13 cellular contexts compared by ENCODE assay signal in genomic region chr1:101451888-101452287, GRCh38.
DNase-seq lines count a peak whose midpoint lies in the region; ATAC-seq, FAIRE-seq and TF ChIP-seq lines count a peak whose summit lies in the region.
"Had no signal": no experiment of that assay in that cellular context is flagged by ENCODE, and none has a peak within 500 bp of the region (broad histone marks: within the 10 kb centered on the region; RNA-seq: fewer than 3 reads in every experiment).

No MANE protein-coding gene starts in this region.

- H2AFZ ChIP-seq in HepG2 (ENCODE audit: low read length): no peak overlapping the region

- intact Hi-C loops in HepG2 (cut with micrococcal nuclease; ENCODE audit: unreplicated experiment): no loop called here
- intact Hi-C loops in psoas muscle (cut with DNase I): no loop called here

- POLR2A ChIA-PET in HepG2 (lab: Yijun Ruan, JAX): no interaction called here

- WGBS in HepG2 (ENCODE audit: low lambda C conversion rate): 52% methylated on average over 6 of the region's 6 CpGs
- WGBS in psoas muscle, 3 donors: 78 to 88% (median 83%) methylated on average over 6 of the region's 6 CpGs

- H4K20me1 ChIP-seq in HepG2 (ENCODE audit: insufficient read depth, low read length): no peaks in the 10 kb centered on the region

- peak overlapping the region; percentile 15 for H3K4me3 Mint-ChIP-seq in activated naive CD8-positive, alpha-beta T cell
- no peak overlapping the region for H3K4me3 Mint-ChIP-seq in immature natural killer cell

- no peaks in the 10 kb centered on the region for H3K9me3 Mint-ChIP-seq in activated naive CD8-positive, alpha-beta T cell (ENCODE audit: low read depth)
- H3K9me3 Mint-ChIP-seq in immature natural killer cell: no peaks in the 10 kb centered on the region

- TF ChIP-seq RAD21 in HepG2 (CRISPR knock-in tag; IDR thresholded peaks at IDR 0.05): no peak

- H3K27me3 ChIP-seq in HepG2 (ENCODE audit: control insufficient read depth in 1 of 2, insufficient read depth in 2 of 2, low read length in 2 of 2): no peaks in the 10 kb centered on the region
- H3K27me3 ChIP-seq in psoas muscle (ENCODE audit: insufficient read depth in 3 of 3, low read length in 2 of 3): no peaks in the 10 kb centered on the region

- peak; percentile 77 for ATAC-seq in GM18858 (IDR thresholded peaks at IDR 0.05; ENCODE audit: unreplicated experiment)
- ATAC-seq in GM21423 (IDR thresholded peaks at IDR 0.05; ENCODE audit: unreplicated experiment): peak; percentile 65
- peak; percentile 41 for ATAC-seq in HG03103 (IDR thresholded peaks at IDR 0.05; ENCODE audit: low read depth, unreplicated experiment)
- ATAC-seq in HepG2: no peak
- no peak for ATAC-seq in psoas muscle

- CTCF ChIA-PET in HepG2 (lab: Yijun Ruan, JAX; ENCODE audit: low intra/inter-chr PET ratio, low total read pairs): no interaction called here

- no peak for FAIRE-seq in HepG2 (lab: Jason Lieb, UNC)

- DNase-seq in immature natural killer cell (no peak), HepG2 (ENCODE audit: low spot score) (no peak), psoas muscle (no peak), NCI-H2227 treated with DMSO at 0.1 percent for 48 hours (lab: John Stamatoyannopoulos, UW) (no peak)
- DNase-seq: foreskin melanocyte, NCI-H69 had no signal

- H3K9me3 ChIP-seq in HepG2 (ENCODE audit: low read length) (no peaks in the 10 kb centered on the region), psoas muscle (no peaks in the 10 kb centered on the region)

- peak overlapping the region; percentile 70 for H3K27ac Mint-ChIP-seq in activated naive CD8-positive, alpha-beta T cell
- no peak overlapping the region for H3K27ac Mint-ChIP-seq in immature natural killer cell

- no peak for TF ChIP-seq POLR2A in HepG2 (IDR thresholded peaks at IDR 0.05; ENCODE audit: insufficient read depth in 1 of 2, low read depth in 2 of 2, low read length in 2 of 2)

- no peaks in the 10 kb centered on the region for H3K79me2 ChIP-seq in HepG2 (ENCODE audit: insufficient read depth, low read length)

- in situ Hi-C loops in HepG2 (cut with HindIII; ENCODE audit: extremely low pct_ligation_motif_present, low pct_unique_long_range_greater_than_20kb): no loop called here

- no TSS peak for BruUV-seq in HepG2 (replicated peaks; lab: Mats Ljungman, UMichigan)

- H3K27ac ChIP-seq in HepG2 (ENCODE audit: extremely low read length, insufficient read depth, low read length) (no peak overlapping the region), psoas muscle (no peak overlapping the region)
- H3K27ac ChIP-seq: coronary artery, KMS-11 had no signal

- H3K4me1 Mint-ChIP-seq in activated naive CD8-positive, alpha-beta T cell (ENCODE audit: low read depth): peaks cover 38% of the 10 kb centered on the region
- H3K4me1 Mint-ChIP-seq in immature natural killer cell: peaks cover 17 to 18% of the 10 kb centered on the region in 2 donors

- H3K27me3 Mint-ChIP-seq in activated naive CD8-positive, alpha-beta T cell: peaks cover 5% of the 10 kb centered on the region
- H3K27me3 Mint-ChIP-seq in immature natural killer cell (ENCODE audit: low read depth in 3 of 3): peaks cover 3 to 7% (median 3%) of the 10 kb centered on the region in 3 donors

- TF ChIP-seq EP300 in HepG2 (IDR thresholded peaks at IDR 0.05; ENCODE audit: low read depth in 2 of 2, low read length in 2 of 2) (no peak), HepG2 (CRISPR knock-in tag; IDR thresholded peaks at IDR 0.05; ENCODE audit: borderline replicate concordance) (no peak)

- peaks cover 11% of the 10 kb centered on the region; the same call in 1 of the 2 replicates for H3K4me1 ChIP-seq in HepG2 (ENCODE audit: insufficient read depth, low read length)
- no peaks in the 10 kb centered on the region for H3K4me1 ChIP-seq in psoas muscle

- H3K36me3 Mint-ChIP-seq in activated naive CD8-positive, alpha-beta T cell: no peaks in the 10 kb centered on the region
- peaks cover 0 to 6% (median 0%) of the 10 kb centered on the region in 3 donors for H3K36me3 Mint-ChIP-seq in immature natural killer cell

- TF ChIP-seq CTCF in HepG2 (CRISPR knock-in tag; IDR thresholded peaks at IDR 0.05) (no peak), psoas muscle (IDR thresholded peaks at IDR 0.05) (no peak)

- H3K9ac ChIP-seq in HepG2 (ENCODE audit: insufficient read depth, low read depth, low read length): no peak overlapping the region
- H3K9ac ChIP-seq: KMS-11 had no signal

- no peak overlapping the region for H3K4me3 ChIP-seq in HepG2 (replicated peaks in 1 of 3; ENCODE audit: insufficient read depth in 1 of 3, low read depth in 2 of 3, low read length in 3 of 3)
- no peak overlapping the region for H3K4me3 ChIP-seq in psoas muscle
- H3K4me3 ChIP-seq: coronary artery, lung had no signal

- no peak overlapping the region for H3K4me2 ChIP-seq in HepG2 (ENCODE audit: low read depth, low read length)
- H3K4me2 ChIP-seq: KMS-11 had no signal

- H3K36me3 ChIP-seq in HepG2 (replicated peaks in 1 of 2; ENCODE audit: control insufficient read depth in 1 of 2, insufficient read depth in 2 of 2, low read length in 2 of 2): no peaks in the 10 kb centered on the region
- H3K36me3 ChIP-seq in psoas muscle (ENCODE audit: insufficient read depth in 1 of 2, low read depth in 1 of 2): no peaks in the 10 kb centered on the region

TF ChIP-seq in HepG2, 621 proteins besides CTCF, POLR2A, EP300 and RAD21:
- TF ChIP-seq ZBTB33 (CRISPR knock-in tag; IDR thresholded peaks at IDR 0.05): no peak
- TF ChIP-seq ZBTB21 (CRISPR knock-in tag; IDR thresholded peaks at IDR 0.05): no peak
- TF ChIP-seq YEATS2 (CRISPR knock-in tag; IDR thresholded peaks at IDR 0.05; ENCODE audit: borderline replicate concordance): no peak
- TF ChIP-seq ZNF160 (CRISPR knock-in tag; IDR thresholded peaks at IDR 0.05): no peak
- TF ChIP-seq ETV5 (CRISPR knock-in tag; IDR thresholded peaks at IDR 0.05; ENCODE audit: borderline replicate concordance): no peak
- TF ChIP-seq MLXIP (CRISPR knock-in tag; IDR thresholded peaks at IDR 0.05; ENCODE audit: borderline replicate concordance): no peak
- TF ChIP-seq HNRNPH1 (optimal IDR thresholded peaks at IDR 0.05; ENCODE audit: low read depth, low read length): no peak
- no peak for TF ChIP-seq ZFP82 (CRISPR knock-in tag; IDR thresholded peaks at IDR 0.05; ENCODE audit: borderline replicate concordance)
- no peak for TF ChIP-seq JDP2 (CRISPR knock-in tag; IDR thresholded peaks at IDR 0.05; ENCODE audit: borderline replicate concordance)
- no peak for TF ChIP-seq TRIM24 (CRISPR knock-in tag; IDR thresholded peaks at IDR 0.05)
- no peak for TF ChIP-seq CENPBD1 (CRISPR knock-in tag; IDR thresholded peaks at IDR 0.05; ENCODE audit: borderline replicate concordance, low read depth)
- TF ChIP-seq HNF4G (IDR thresholded peaks at IDR 0.05; ENCODE audit: borderline replicate concordance, low read depth, low read length): no peak
- TF ChIP-seq HNF4G (CRISPR knock-in tag; IDR thresholded peaks at IDR 0.05; ENCODE audit: borderline replicate concordance, low read depth): no peak
TF ChIP-seq in HepG2: peak in this region for 0.

Comparison
In these comparisons a context has a peak if more than half of its experiments do, and no peak if none do; other contexts are left out.
1. ATAC-seq: peak in GM18858 (single experiment), GM21423 (single experiment) and HG03103 (single experiment); none in HepG2 (single experiment) and psoas muscle (0 of 4).